ENCODE assay signal across 20 cellular contexts in the genomic region with DNA sequence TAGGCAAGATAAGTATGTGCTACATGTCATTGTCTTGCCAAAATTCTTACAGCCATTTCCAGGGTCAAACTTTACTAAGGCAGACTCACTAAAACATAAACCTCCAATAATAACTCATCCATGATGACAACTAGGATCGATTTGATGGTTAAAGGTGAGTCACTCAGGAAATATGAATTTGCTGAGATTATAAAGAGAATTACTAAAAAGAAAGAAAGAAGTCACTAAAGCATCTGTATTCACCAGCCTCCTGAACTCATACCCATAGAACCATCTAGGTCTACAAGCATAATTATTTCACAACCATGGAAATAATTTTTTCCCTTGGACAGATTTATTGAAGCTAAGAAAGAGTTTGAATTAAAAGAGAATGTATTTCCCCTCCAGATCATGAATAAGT.
DNase-seq lines count a peak whose midpoint lies in the region; ATAC-seq, FAIRE-seq and TF ChIP-seq lines count a peak whose summit lies in the region.
"Had no signal": no experiment of that assay in that cellular context is flagged by ENCODE, and none has a peak within 500 bp of the region (broad histone marks: within the 10 kb centered on the region; RNA-seq: fewer than 3 reads in every experiment).

No MANE protein-coding gene starts in this region.

- DNase-seq in AG10803 (ENCODE audit: low read depth) (peak; percentile 6), HFFc6 (peak; percentile 9), astrocyte (ENCODE audit: low read depth) (peak; percentile 58), iris pigment epithelial cell (ENCODE audit: low read depth) (peak; percentile 26), pons (ENCODE audit: low spot score) (no peak), OCI-M1 (lab: John Stamatoyannopoulos, UW) (no peak), neural progenitor cell (ENCODE audit: low spot score) (no peak)
- DNase-seq: CD4-positive, alpha-beta memory T cell; Kasumi-1; MV-4-11; NCI-H1417 treated with DMSO at 0.1 percent for 48 hours; NCI-H2029; NCI-H2171 treated with DMSO at 0.1 percent for 48 hours; NCI-H82; Peyer's patch; SHP77 had no signal

- H2AFZ ChIP-seq in astrocyte (ENCODE audit: low read depth, low read length): no peak overlapping the region
- H2AFZ ChIP-seq in neural progenitor cell (replicated peaks): no peak overlapping the region

- no peak for ATAC-seq in GM19023 (IDR thresholded peaks at IDR 0.05; ENCODE audit: unreplicated experiment)
- ATAC-seq: SK-N-SH treated with all-trans-retinoic acid at 6 μM for 48 hours had no signal

- H3K4me3 ChIP-seq in AG10803 (ENCODE audit: low read length): no peak overlapping the region
- no peak overlapping the region for H3K4me3 ChIP-seq in astrocyte (ENCODE audit: insufficient read depth, low read depth, low read length)
- H3K4me3 ChIP-seq in neural progenitor cell: no peak overlapping the region
- H3K4me3 ChIP-seq: Peyer's patch had no signal

- H3K9me3 ChIP-seq in astrocyte (ENCODE audit: insufficient read depth, low read depth, low read length): peaks cover 5% of the 10 kb centered on the region
- peaks cover 23% of the 10 kb centered on the region for H3K9me3 ChIP-seq in neural progenitor cell (ENCODE audit: low read depth)

- H4K20me1 ChIP-seq in astrocyte (ENCODE audit: insufficient read depth, low read length) (no peaks in the 10 kb centered on the region), neural progenitor cell (ENCODE audit: low read depth) (no peaks in the 10 kb centered on the region)

- no peaks in the 10 kb centered on the region for H3K27me3 ChIP-seq in astrocyte (ENCODE audit: insufficient read depth, low read length)
- no peaks in the 10 kb centered on the region for H3K27me3 ChIP-seq in neural progenitor cell
- H3K27me3 ChIP-seq: Peyer's patch had no signal

- peaks cover 20% of the 10 kb centered on the region for H3K36me3 Mint-ChIP-seq in HFFc6 (ENCODE audit: low read depth)
- H3K36me3 Mint-ChIP-seq in astrocyte (ENCODE audit: low read depth, unreplicated experiment): no peaks in the 10 kb centered on the region
- H3K36me3 Mint-ChIP-seq in neural progenitor cell: no peaks in the 10 kb centered on the region
- H3K36me3 Mint-ChIP-seq: CD4-positive, alpha-beta memory T cell had no signal

- H3K9me3 Mint-ChIP-seq in HFFc6 (peaks cover 33% of the 10 kb centered on the region), astrocyte (ENCODE audit: unreplicated experiment) (peaks cover 9% of the 10 kb centered on the region), neural progenitor cell (peaks cover 32% of the 10 kb centered on the region)

- no peaks in the 10 kb centered on the region for H3K36me3 ChIP-seq in astrocyte (ENCODE audit: insufficient read depth, low read length)
- H3K36me3 ChIP-seq in neural progenitor cell: peaks cover 4% of the 10 kb centered on the region
- H3K36me3 ChIP-seq: Peyer's patch had no signal

- peak overlapping the region; percentile 89 for H3K27ac Mint-ChIP-seq in HFFc6
- H3K27ac Mint-ChIP-seq in astrocyte (ENCODE audit: unreplicated experiment): no peak overlapping the region
- H3K27ac Mint-ChIP-seq in neural progenitor cell: no peak overlapping the region
- H3K27ac Mint-ChIP-seq: CD4-positive, alpha-beta memory T cell had no signal

- peaks cover 5% of the 10 kb centered on the region for H3F3A ChIP-seq in neural progenitor cell (ENCODE audit: low read depth)

- H3K27ac ChIP-seq in astrocyte (ENCODE audit: low read depth, low read length) (peak overlapping the region; percentile 81), neural progenitor cell (no peak overlapping the region)
- H3K27ac ChIP-seq: Peyer's patch had no signal

- peaks cover 22% of the 10 kb centered on the region for H3K4me1 Mint-ChIP-seq in HFFc6 (ENCODE audit: low read depth)
- H3K4me1 Mint-ChIP-seq in astrocyte (ENCODE audit: low read depth, unreplicated experiment): no peaks in the 10 kb centered on the region
- H3K4me1 Mint-ChIP-seq in neural progenitor cell: no peaks in the 10 kb centered on the region
- H3K4me1 Mint-ChIP-seq: CD4-positive, alpha-beta memory T cell had no signal

- H3K27me3 Mint-ChIP-seq in HFFc6 (ENCODE audit: insufficient read depth) (peaks cover 2% of the 10 kb centered on the region), astrocyte (ENCODE audit: low read depth, unreplicated experiment) (no peaks in the 10 kb centered on the region), neural progenitor cell (ENCODE audit: insufficient read depth, low read depth) (peaks cover 2% of the 10 kb centered on the region)
- H3K27me3 Mint-ChIP-seq: CD4-positive, alpha-beta memory T cell had no signal

- H3K4me3 Mint-ChIP-seq in HFFc6: peak overlapping the region; percentile 41; the same call in 1 of the 2 replicates
- no peak overlapping the region for H3K4me3 Mint-ChIP-seq in astrocyte (ENCODE audit: unreplicated experiment)
- H3K4me3 Mint-ChIP-seq in neural progenitor cell: no peak overlapping the region
- H3K4me3 Mint-ChIP-seq: CD4-positive, alpha-beta memory T cell had no signal

- no peak overlapping the region for H3K9ac ChIP-seq in astrocyte (ENCODE audit: low read length)
- no peak overlapping the region for H3K9ac ChIP-seq in neural progenitor cell

- no peaks in the 10 kb centered on the region for H3K79me2 ChIP-seq in astrocyte (ENCODE audit: insufficient read depth, low read length)
- no peaks in the 10 kb centered on the region for H3K79me2 ChIP-seq in neural progenitor cell (ENCODE audit: low read depth)

- peaks cover 2% of the 10 kb centered on the region for H3K4me1 ChIP-seq in astrocyte (ENCODE audit: insufficient read depth, low read length)
- no peaks in the 10 kb centered on the region for H3K4me1 ChIP-seq in neural progenitor cell
- H3K4me1 ChIP-seq: Peyer's patch had no signal

- TF ChIP-seq CTCF in AG10803 (conservative IDR thresholded peaks at IDR 0.05; ENCODE audit: low read length) (no peak), HFFc6 (IDR thresholded peaks at IDR 0.05) (no peak), astrocyte (IDR thresholded peaks at IDR 0.05; ENCODE audit: insufficient read depth, low read depth, low read length) (no peak), neural progenitor cell (IDR thresholded peaks at IDR 0.05) (no peak)

- no peak overlapping the region for H3K4me2 ChIP-seq in astrocyte (ENCODE audit: low read length)
- no peak overlapping the region for H3K4me2 ChIP-seq in neural progenitor cell

- FAIRE-seq in astrocyte (lab: Jason Lieb, UNC): peak; percentile 82
- FAIRE-seq: D721Med, GM18507 had no signal

Comparison
In these comparisons a context has a peak if more than half of its experiments do, and no peak if none do; other contexts are left out.
1. DNase-seq: peak in AG10803 (single experiment), HFFc6 (single experiment), astrocyte (single experiment) and iris pigment epithelial cell (single experiment); none in pons (single experiment), OCI-M1 (single experiment) and neural progenitor cell (single experiment).